ENCODE assay signal across 9 cellular contexts in genomic region chr2:15776992-15777702, GRCh38.
"Had no signal": no experiment of that assay in that cellular context is flagged by ENCODE, and none has a peak within 500 bp of the region (broad histone marks: within the 10 kb centered on the region; RNA-seq: fewer than 3 reads in every experiment).

No MANE protein-coding gene starts in this region.

- H3K36me3 ChIP-seq: HAP-1 had no signal

- FAIRE-seq: K562 had no signal

- ATAC-seq: HCT116, K562 had no signal

- H3K4me3 Mint-ChIP-seq: HFFc6 had no signal

- H3K27ac ChIP-seq: GM23248, HL-60 had no signal

- DNase-seq: GM23248, GOT3, H7, HFFc6, IMR-90 had no signal

- H3K4me3 ChIP-seq: GM23248, HAP-1, K562 had no signal

- H3K27ac Mint-ChIP-seq: HFFc6 had no signal

- H3K4me1 ChIP-seq: HAP-1 had no signal

- H3K9me3 ChIP-seq: HAP-1 had no signal
